17 cellular contexts compared by ENCODE assay signal in genomic region chr6:165694296-165694695, GRCh38.
"Had no signal": no experiment of that assay in that cellular context is flagged by ENCODE, and none has a peak within 500 bp of the region (broad histone marks: within the 10 kb centered on the region; RNA-seq: fewer than 3 reads in every experiment).

No MANE protein-coding gene starts in this region.

- DNase-seq: activated naive CD4-positive, alpha-beta T cell treated with Interleukin-2 at 50 U/mL for 16 hours; activated T-cell treated with anti-CD3 and anti-CD28 coated beads for 4 hours; anterior cingulate cortex; cerebellar nuclear complex; effector CD8-positive, alpha-beta T cell; foreskin melanocyte; mesendoderm; right lobe of liver; spleen; stimulated activated CD4-positive, alpha-beta T cell treated with anti-CD3 and anti-CD28 coated beads, Interleukin-1b, Interleukin-23, amount 100 ng/mL, for 48 hours; stimulated activated naive CD8-positive, alpha-beta T cell treated with anti-CD3 and anti-CD28 coated beads, Interleukin-15, amount 100 ng/mL, for 72 hours; upper lobe of left lung had no signal

- H3K4me3 ChIP-seq: prostate gland, right lobe of liver, upper lobe of left lung had no signal

- H3K9me3 ChIP-seq: prostate gland, right lobe of liver had no signal

- H3K36me3 ChIP-seq: prostate gland, right lobe of liver, spleen, upper lobe of left lung had no signal

- ATAC-seq: activated CD4-positive, CD25-positive, alpha-beta regulatory T cell treated with anti-CD3 and anti-CD28 coated beads, Interleukin-2, amount 50 U/mL, for 24 hours; right lobe of liver; stimulated activated naive CD8-positive, alpha-beta T cell treated with anti-CD3 and anti-CD28 coated beads, Interleukin-15, amount 100 ng/mL, for 72 hours had no signal

- H3K27me3 ChIP-seq: right lobe of liver, spleen, upper lobe of left lung had no signal

- H3K4me1 Mint-ChIP-seq: nephron; stimulated activated naive CD8-positive, alpha-beta T cell treated with anti-CD3 and anti-CD28 coated beads, Interleukin-15, amount 100 ng/mL, for 72 hours had no signal

- H3K27ac Mint-ChIP-seq: nephron had no signal

- H3K4me3 Mint-ChIP-seq: nephron; stimulated activated naive CD8-positive, alpha-beta T cell treated with anti-CD3 and anti-CD28 coated beads, Interleukin-15, amount 100 ng/mL, for 72 hours had no signal

- FAIRE-seq: islet of Langerhans had no signal

- H3K4me1 ChIP-seq: prostate gland, right lobe of liver, spleen, upper lobe of left lung had no signal

- H3K27ac ChIP-seq: epithelial cell of prostate, prostate gland, right lobe of liver, upper lobe of left lung had no signal
